Comparison of ENCODE assay signal across 16 cellular contexts in the genomic region with DNA sequence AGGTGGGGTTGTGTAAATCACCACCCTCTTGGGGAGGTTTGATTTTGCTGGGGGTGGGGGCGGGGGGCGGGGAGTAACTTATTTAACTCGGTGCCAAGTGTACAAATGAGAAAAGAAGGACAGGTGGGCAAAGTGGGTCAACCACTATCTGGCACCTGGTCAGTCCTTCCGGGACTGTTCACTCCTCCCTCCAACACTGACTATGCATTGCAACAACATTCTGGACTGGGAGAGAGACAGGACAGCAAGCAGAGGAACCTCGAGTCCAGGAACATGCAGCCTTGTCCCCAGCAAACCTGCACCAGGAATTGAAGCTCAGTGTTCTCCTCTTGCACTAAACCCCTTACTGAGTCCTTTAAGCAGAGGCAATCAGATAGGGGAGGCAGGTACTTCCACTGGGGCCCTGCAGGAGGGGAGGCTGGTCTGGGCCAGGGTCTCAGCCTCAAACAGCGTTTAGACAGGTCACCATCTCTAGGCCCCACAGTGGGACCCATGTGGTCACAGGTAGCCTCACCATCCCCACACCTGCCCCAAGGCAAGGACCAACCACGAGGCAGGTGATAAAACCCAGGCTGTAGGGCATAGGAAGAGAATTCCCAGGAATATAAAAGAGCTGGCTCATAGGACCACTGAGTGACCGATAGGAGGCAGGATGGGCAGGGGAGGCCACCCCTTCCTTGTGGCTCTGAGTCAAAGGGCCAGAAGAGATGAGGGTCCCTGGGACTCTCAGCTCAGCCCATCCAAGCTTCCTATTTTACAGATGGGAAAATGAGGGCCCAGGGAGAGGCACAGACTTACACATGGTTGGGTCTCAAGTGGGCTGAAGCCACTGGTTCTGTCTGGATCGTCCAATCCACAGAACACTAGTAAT. TPM values are rescaled to one million over a fixed set of nuclear protein-coding genes. Genes with fewer than 3 reads are reported as not detected.
DNase-seq lines count a peak whose midpoint lies in the region; ATAC-seq and TF ChIP-seq lines count a peak whose summit lies in the region.
"Had no signal": no experiment of that assay in that cellular context is flagged by ENCODE, and none has a peak within 500 bp of the region (broad histone marks: within the 10 kb centered on the region; RNA-seq: fewer than 3 reads in every experiment).

No MANE protein-coding gene starts in this region.

- no peak overlapping the region for H2AFZ ChIP-seq in smooth muscle cell (ENCODE audit: low read depth)

- H3K9me3 Mint-ChIP-seq in CD4-positive, CD25-positive, alpha-beta regulatory T cell: no peaks in the 10 kb centered on the region
- no peaks in the 10 kb centered on the region for H3K9me3 Mint-ChIP-seq in immature natural killer cell

- no peak overlapping the region for H3K27ac ChIP-seq in CD4-positive, CD25-positive, alpha-beta regulatory T cell (ENCODE audit: insufficient read depth, low read length, poor library complexity, severe bottlenecking)
- H3K27ac ChIP-seq in SJSA1 (peak overlapping the region; percentile 58), smooth muscle cell (ENCODE audit: low read depth) (no peak overlapping the region), vagina (no peak overlapping the region)
- H3K27ac ChIP-seq: right lobe of liver, WERI-Rb-1 had no signal

- H3K27ac Mint-ChIP-seq in CD4-positive, CD25-positive, alpha-beta regulatory T cell: peak overlapping the region in 1 of 3 donors; percentile 85
- peak overlapping the region; percentile 69 to 94 (median 87) for H3K27ac Mint-ChIP-seq in immature natural killer cell

- H3K4me1 ChIP-seq in CD4-positive, CD25-positive, alpha-beta regulatory T cell (ENCODE audit: control insufficient read depth, insufficient read depth, low read length, poor library complexity, severe bottlenecking): peaks cover 5% of the 10 kb centered on the region
- H3K4me1 ChIP-seq in SJSA1 (replicated peaks) (peaks cover 41% of the 10 kb centered on the region), smooth muscle cell (ENCODE audit: low read depth) (peaks cover 45% of the 10 kb centered on the region), vagina (peaks cover 49% of the 10 kb centered on the region)

- intact Hi-C loops in vagina (cut with DNase I): no loop called here

- peaks cover 17% of the 10 kb centered on the region for H4K20me1 ChIP-seq in smooth muscle cell (ENCODE audit: low read depth)

- no peak for ATAC-seq in CD4-positive, CD25-positive, alpha-beta regulatory T cell (ENCODE audit: low read depth in 2 of 2)
- ATAC-seq in GM21390 (IDR thresholded peaks at IDR 0.05; ENCODE audit: unreplicated experiment): peak; percentile 7
- ATAC-seq: upper lobe of right lung had no signal

- H3K79me2 ChIP-seq in smooth muscle cell (ENCODE audit: low read depth): peaks cover 8% of the 10 kb centered on the region

- no peak for DNase-seq in CD4-positive, CD25-positive, alpha-beta regulatory T cell
- DNase-seq in SJSA1 (ENCODE audit: low read depth in 1 of 2, low spot score in 2 of 2) (no peak), immature natural killer cell (no peak), HuH-7.5 (ENCODE audit: low spot score) (no peak), smooth muscle cell (lab: John Stamatoyannopoulos, UW; ENCODE audit: unreplicated experiment) (no peak), vagina (ENCODE audit: extremely low spot score in 2 of 2) (no peak)
- DNase-seq: activated CD8-positive, alpha-beta memory T cell treated with anti-CD3 and anti-CD28 coated beads, Interleukin-2, amount 50 U/mL, for 4 hours; BE2C; DMS79; Karpas-422; mesendoderm; NCI-H1436 treated with DMSO at 0.1 percent for 48 hours; right lobe of liver; upper lobe of right lung; WERI-Rb-1 had no signal

- H3K9me3 ChIP-seq in CD4-positive, CD25-positive, alpha-beta regulatory T cell (ENCODE audit: control insufficient read depth in 2 of 2, low read length in 2 of 2): no peaks in the 10 kb centered on the region
- H3K9me3 ChIP-seq in SJSA1 (replicated peaks) (no peaks in the 10 kb centered on the region), smooth muscle cell (replicated peaks; ENCODE audit: low read depth) (no peaks in the 10 kb centered on the region), vagina (no peaks in the 10 kb centered on the region)
- H3K9me3 ChIP-seq: BE2C, right lobe of liver, upper lobe of right lung had no signal

- H3K27me3 Mint-ChIP-seq in CD4-positive, CD25-positive, alpha-beta regulatory T cell: peaks cover 4% of the 10 kb centered on the region
- H3K27me3 Mint-ChIP-seq in immature natural killer cell (ENCODE audit: low read depth in 3 of 3): peaks cover 0 to 5% (median 3%) of the 10 kb centered on the region in 3 donors

- H3F3A ChIP-seq in smooth muscle cell (ENCODE audit: low read depth): no peaks in the 10 kb centered on the region

- peak overlapping the region; percentile 65 for H3K4me3 ChIP-seq in CD4-positive, CD25-positive, alpha-beta regulatory T cell (ENCODE audit: low read depth, low read length)
- H3K4me3 ChIP-seq in SJSA1: no peak overlapping the region
- H3K4me3 ChIP-seq in smooth muscle cell: no peak overlapping the region
- no peak overlapping the region for H3K4me3 ChIP-seq in vagina
- H3K4me3 ChIP-seq: right lobe of liver, upper lobe of right lung had no signal

- H3K4me1 Mint-ChIP-seq in CD4-positive, CD25-positive, alpha-beta regulatory T cell: peaks cover 0 to 47% (median 18%) of the 10 kb centered on the region in 4 donors
- peaks cover 11 to 13% of the 10 kb centered on the region in 2 donors for H3K4me1 Mint-ChIP-seq in immature natural killer cell

- no peak overlapping the region for H3K4me2 ChIP-seq in smooth muscle cell

- WGBS in smooth muscle cell (ENCODE audit: low lambda C conversion rate): 86% methylated on average over 9 of the region's 9 CpGs

- no peak for TF ChIP-seq POLR2A in vagina (IDR thresholded peaks at IDR 0.05)

- no peak overlapping the region for H3K9ac ChIP-seq in smooth muscle cell (ENCODE audit: low read depth)

- no peaks in the 10 kb centered on the region for H3K36me3 Mint-ChIP-seq in CD4-positive, CD25-positive, alpha-beta regulatory T cell
- no peaks in the 10 kb centered on the region for H3K36me3 Mint-ChIP-seq in immature natural killer cell

- no peaks in the 10 kb centered on the region for H3K36me3 ChIP-seq in CD4-positive, CD25-positive, alpha-beta regulatory T cell (ENCODE audit: control insufficient read depth, insufficient read depth, low read length)
- H3K36me3 ChIP-seq in SJSA1: peaks cover 10% of the 10 kb centered on the region; the same call in 1 of the 2 replicates
- H3K36me3 ChIP-seq in smooth muscle cell (ENCODE audit: low read depth): no peaks in the 10 kb centered on the region
- H3K36me3 ChIP-seq in vagina: no peaks in the 10 kb centered on the region
- H3K36me3 ChIP-seq: right lobe of liver, upper lobe of right lung had no signal

- TF ChIP-seq CTCF in smooth muscle cell (IDR thresholded peaks at IDR 0.05; ENCODE audit: borderline replicate concordance, insufficient read depth, poor library complexity, severe bottlenecking): no peak
- TF ChIP-seq CTCF in vagina (IDR thresholded peaks at IDR 0.05): no peak

- H3K4me3 Mint-ChIP-seq in CD4-positive, CD25-positive, alpha-beta regulatory T cell: peak overlapping the region in 3 of 4 donors; percentile 63 to 86 (median 81)
- H3K4me3 Mint-ChIP-seq in immature natural killer cell: peak overlapping the region; percentile 61 to 88 (median 67)

- no peaks in the 10 kb centered on the region for H3K27me3 ChIP-seq in CD4-positive, CD25-positive, alpha-beta regulatory T cell (ENCODE audit: control insufficient read depth, insufficient read depth, low read length)
- H3K27me3 ChIP-seq in SJSA1 (replicated peaks) (no peaks in the 10 kb centered on the region), smooth muscle cell (ENCODE audit: low read depth) (no peaks in the 10 kb centered on the region), vagina (no peaks in the 10 kb centered on the region)
- H3K27me3 ChIP-seq: BE2C, right lobe of liver, upper lobe of right lung had no signal

RNA-seq across cellular contexts. Expression of a gene that starts 9.8 kb away (rescaled TPM):
- total RNA-seq in CD4-positive, CD25-positive, alpha-beta regulatory T cell: 6.3 TPM
- polyA plus RNA-seq in CD4-positive, CD25-positive, alpha-beta regulatory T cell: 1 to 10 TPM in 1 of 4 donors, under 1 TPM in 3; 0.62 to 2.4 (median 0.84) TPM
- 14.5 and 25.8 TPM in 2 replicates for total RNA-seq in SJSA1 (2014; rRNA removed; shearing (Covaris generic))
- polyA plus RNA-seq in immature natural killer cell: under 1 TPM; 0.27 to 0.83 (median 0.35) TPM
- 4.0 and 4.8 TPM in 2 replicates for total RNA-seq in smooth muscle cell
- polyA plus RNA-seq in smooth muscle cell: 5.2 and 6.5 TPM in 2 replicates
- 6.9 TPM for total RNA-seq in vagina

RNA-seq across cellular contexts. Expression of a gene that starts 50.7 kb away (rescaled TPM):
- not detected for total RNA-seq in CD4-positive, CD25-positive, alpha-beta regulatory T cell
- under 1 TPM in 1 of 4 donors, not detected in 3; 0.23 TPM for polyA plus RNA-seq in CD4-positive, CD25-positive, alpha-beta regulatory T cell
- total RNA-seq in SJSA1 (2014; rRNA removed; shearing (Covaris generic)): 0.42 TPM in 1 of 2 replicates, not detected in the other
- polyA plus RNA-seq in immature natural killer cell (not detected), smooth muscle cell (11.2 and 11.9 TPM in 2 replicates)
- total RNA-seq in smooth muscle cell (9.1 and 9.6 TPM in 2 replicates), vagina (5.9 TPM)
